1 cellular context compared by ENCODE assay signal in genomic region chr7:6424702-6425072, GRCh38.
TF ChIP-seq lines count a peak whose summit lies in the region.

No MANE protein-coding gene starts in this region.

TF ChIP-seq in HCT116, 20 proteins besides CTCF, POLR2A, EP300 and RAD21 (continued from another document):
- TF ChIP-seq ATF3 (IDR thresholded peaks at IDR 0.05) (no peak), EGR1 (IDR thresholded peaks at IDR 0.05; ENCODE audit: low read depth) (no peak), SP1 (IDR thresholded peaks at IDR 0.05; ENCODE audit: low read depth) (no peak), POLR2AphosphoS5 (IDR thresholded peaks at IDR 0.05; ENCODE audit: low read depth, low read length) (no peak)
